ENCODE assay signal across 2 cellular contexts in the genomic region with DNA sequence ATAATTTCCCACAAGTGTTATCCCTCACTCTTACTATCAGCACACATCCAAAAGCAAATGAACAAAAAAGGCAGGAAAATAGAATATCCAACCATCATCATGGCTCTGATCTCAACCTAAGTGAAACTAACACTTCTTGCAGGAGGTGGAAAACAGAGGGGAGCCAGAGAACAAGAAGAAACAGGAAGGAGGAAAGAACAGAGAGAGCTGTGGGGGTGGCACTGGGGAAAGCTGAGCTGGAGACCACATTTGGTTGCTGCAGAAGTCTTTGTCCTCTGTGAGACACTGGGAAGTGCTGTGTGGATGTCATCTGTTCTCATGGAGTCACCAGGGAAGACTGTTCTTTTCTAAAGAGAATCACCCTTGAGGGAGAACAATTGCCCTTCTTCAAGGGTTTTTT.
TF ChIP-seq lines count a peak whose summit lies in the region.

No MANE protein-coding gene starts in this region.

TF ChIP-seq in GM12878, 131 proteins besides CTCF, POLR2A, EP300 and RAD21:
- TF ChIP-seq ZSCAN29 (IDR thresholded peaks at IDR 0.05) (no peak), TCF3 (IDR thresholded peaks at IDR 0.05; ENCODE audit: borderline replicate concordance, insufficient read depth, low read depth, low read length) (no peak), ELK1 (IDR thresholded peaks at IDR 0.05; ENCODE audit: low read depth, low read length) (no peak), EGR1 (IDR thresholded peaks at IDR 0.05; ENCODE audit: borderline replicate concordance in 1 of 2, low read depth in 2 of 2, low read length in 2 of 2) (peak in 1 of 2 experiments; percentile 29; a peak in 1 of 3 replicates), FOXK2 (IDR thresholded peaks at IDR 0.05) (no peak), RAD51 (IDR thresholded peaks at IDR 0.05) (no peak), BCL11A (IDR thresholded peaks at IDR 0.05; ENCODE audit: low read depth, low read length) (no peak), ZNF207 (IDR thresholded peaks at IDR 0.05; ENCODE audit: borderline replicate concordance) (no peak), CHD1 (IDR thresholded peaks at IDR 0.05; ENCODE audit: low read depth, low read length) (no peak), CHD2 (IDR thresholded peaks at IDR 0.05; ENCODE audit: borderline replicate concordance, low read depth, low read length) (no peak), IKZF1 (conservative IDR thresholded peaks at IDR 0.05) (peak; percentile 28; the same call in 1 of the 2 replicates), ESRRA (IDR thresholded peaks at IDR 0.05; ENCODE audit: low read length) (no peak), RUNX3 (IDR thresholded peaks at IDR 0.05; ENCODE audit: low read length) (0 out of 2 replicates have a peak, but pooled peaks have one; percentile 6), IKZF2 (IDR thresholded peaks at IDR 0.05) (peak; percentile 62 to 64; a peak in 2 of 4 replicates), SREBF1 (IDR thresholded peaks at IDR 0.05; ENCODE audit: low read length) (no peak), CBX5 (IDR thresholded peaks at IDR 0.05; ENCODE audit: low read depth) (no peak), SPI1 (IDR thresholded peaks at IDR 0.05; ENCODE audit: borderline replicate concordance, insufficient read depth, low read depth, low read length) (0 out of 2 replicates have a peak, but pooled peaks have one; percentile 12), RBBP5 (conservative IDR thresholded peaks at IDR 0.05) (no peak), SMC3 (IDR thresholded peaks at IDR 0.05; ENCODE audit: borderline replicate concordance, low read length) (no peak), TARDBP (IDR thresholded peaks at IDR 0.05; ENCODE audit: borderline replicate concordance) (no peak), BMI1 (IDR thresholded peaks at IDR 0.05; ENCODE audit: borderline replicate concordance) (no peak)
- TF ChIP-seq, protein P1, sequence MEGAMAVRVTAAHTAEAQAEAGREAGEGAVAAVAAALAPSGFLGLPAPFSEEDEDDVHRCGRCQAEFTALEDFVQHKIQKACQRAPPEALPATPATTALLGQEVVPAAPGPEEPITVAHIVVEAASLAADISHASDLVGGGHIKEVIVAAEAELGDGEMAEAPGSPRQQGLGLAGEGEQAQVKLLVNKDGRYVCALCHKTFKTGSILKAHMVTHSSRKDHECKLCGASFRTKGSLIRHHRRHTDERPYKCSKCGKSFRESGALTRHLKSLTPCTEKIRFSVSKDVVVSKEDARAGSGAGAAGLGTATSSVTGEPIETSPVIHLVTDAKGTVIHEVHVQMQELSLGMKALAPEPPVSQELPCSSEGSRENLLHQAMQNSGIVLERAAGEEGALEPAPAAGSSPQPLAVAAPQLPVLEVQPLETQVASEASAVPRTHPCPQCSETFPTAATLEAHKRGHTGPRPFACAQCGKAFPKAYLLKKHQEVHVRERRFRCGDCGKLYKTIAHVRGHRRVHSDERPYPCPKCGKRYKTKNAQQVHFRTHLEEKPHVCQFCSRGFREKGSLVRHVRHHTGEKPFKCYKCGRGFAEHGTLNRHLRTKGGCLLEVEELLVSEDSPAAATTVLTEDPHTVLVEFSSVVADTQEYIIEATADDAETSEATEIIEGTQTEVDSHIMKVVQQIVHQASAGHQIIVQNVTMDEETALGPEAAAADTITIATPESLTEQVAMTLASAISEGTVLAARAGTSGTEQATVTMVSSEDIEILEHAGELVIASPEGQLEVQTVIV (IDR thresholded peaks at IDR 0.05; ENCODE audit: borderline replicate concordance, partially characterized antibody): no peak
- TF ChIP-seq, protein P2, sequence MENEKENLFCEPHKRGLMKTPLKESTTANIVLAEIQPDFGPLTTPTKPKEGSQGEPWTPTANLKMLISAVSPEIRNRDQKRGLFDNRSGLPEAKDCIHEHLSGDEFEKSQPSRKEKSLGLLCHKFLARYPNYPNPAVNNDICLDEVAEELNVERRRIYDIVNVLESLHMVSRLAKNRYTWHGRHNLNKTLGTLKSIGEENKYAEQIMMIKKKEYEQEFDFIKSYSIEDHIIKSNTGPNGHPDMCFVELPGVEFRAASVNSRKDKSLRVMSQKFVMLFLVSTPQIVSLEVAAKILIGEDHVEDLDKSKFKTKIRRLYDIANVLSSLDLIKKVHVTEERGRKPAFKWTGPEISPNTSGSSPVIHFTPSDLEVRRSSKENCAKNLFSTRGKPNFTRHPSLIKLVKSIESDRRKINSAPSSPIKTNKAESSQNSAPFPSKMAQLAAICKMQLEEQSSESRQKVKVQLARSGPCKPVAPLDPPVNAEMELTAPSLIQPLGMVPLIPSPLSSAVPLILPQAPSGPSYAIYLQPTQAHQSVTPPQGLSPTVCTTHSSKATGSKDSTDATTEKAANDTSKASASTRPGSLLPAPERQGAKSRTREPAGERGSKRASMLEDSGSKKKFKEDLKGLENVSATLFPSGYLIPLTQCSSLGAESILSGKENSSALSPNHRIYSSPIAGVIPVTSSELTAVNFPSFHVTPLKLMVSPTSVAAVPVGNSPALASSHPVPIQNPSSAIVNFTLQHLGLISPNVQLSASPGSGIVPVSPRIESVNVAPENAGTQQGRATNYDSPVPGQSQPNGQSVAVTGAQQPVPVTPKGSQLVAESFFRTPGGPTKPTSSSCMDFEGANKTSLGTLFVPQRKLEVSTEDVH (IDR thresholded peaks at IDR 0.05; ENCODE audit: low read depth, partially characterized antibody): no peak
- TF ChIP-seq, protein P3, sequence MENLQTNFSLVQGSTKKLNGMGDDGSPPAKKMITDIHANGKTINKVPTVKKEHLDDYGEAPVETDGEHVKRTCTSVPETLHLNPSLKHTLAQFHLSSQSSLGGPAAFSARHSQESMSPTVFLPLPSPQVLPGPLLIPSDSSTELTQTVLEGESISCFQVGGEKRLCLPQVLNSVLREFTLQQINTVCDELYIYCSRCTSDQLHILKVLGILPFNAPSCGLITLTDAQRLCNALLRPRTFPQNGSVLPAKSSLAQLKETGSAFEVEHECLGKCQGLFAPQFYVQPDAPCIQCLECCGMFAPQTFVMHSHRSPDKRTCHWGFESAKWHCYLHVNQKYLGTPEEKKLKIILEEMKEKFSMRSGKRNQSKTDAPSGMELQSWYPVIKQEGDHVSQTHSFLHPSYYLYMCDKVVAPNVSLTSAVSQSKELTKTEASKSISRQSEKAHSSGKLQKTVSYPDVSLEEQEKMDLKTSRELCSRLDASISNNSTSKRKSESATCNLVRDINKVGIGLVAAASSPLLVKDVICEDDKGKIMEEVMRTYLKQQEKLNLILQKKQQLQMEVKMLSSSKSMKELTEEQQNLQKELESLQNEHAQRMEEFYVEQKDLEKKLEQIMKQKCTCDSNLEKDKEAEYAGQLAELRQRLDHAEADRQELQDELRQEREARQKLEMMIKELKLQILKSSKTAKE (IDR thresholded peaks at IDR 0.05; ENCODE audit: low read depth, poor library complexity, severe bottlenecking): no peak

TF ChIP-seq in HEK293T, 16 proteins besides CTCF, POLR2A, EP300 and RAD21:
- TF ChIP-seq ZNF384 (IDR thresholded peaks at IDR 0.05) (no peak), FOXM1 (IDR thresholded peaks at IDR 0.05; ENCODE audit: borderline replicate concordance) (no peak), TARDBP (IDR thresholded peaks at IDR 0.05) (no peak), L3MBTL2 (conservative IDR thresholded peaks at IDR 0.05) (no peak)
